1 cellular context compared by ENCODE assay signal in genomic region chr10:29426420-29426819, GRCh38.
TF ChIP-seq lines count a peak whose summit lies in the region.

No MANE protein-coding gene starts in this region.

TF ChIP-seq in HepG2, 621 proteins besides CTCF, POLR2A, EP300 and RAD21 (continued from another document):
- no peak for TF ChIP-seq ZNF280D (CRISPR knock-in tag; IDR thresholded peaks at IDR 0.05)
- TF ChIP-seq ZFYVE20 (CRISPR knock-in tag; IDR thresholded peaks at IDR 0.05; ENCODE audit: borderline replicate concordance, low read depth), result no peak
- TF ChIP-seq ZNF670 (CRISPR knock-in tag; IDR thresholded peaks at IDR 0.05; ENCODE audit: borderline replicate concordance), result no peak
- no peak for TF ChIP-seq ZNF75D (CRISPR knock-in tag; IDR thresholded peaks at IDR 0.05; ENCODE audit: borderline replicate concordance)
- no peak for TF ChIP-seq FOSL1 (CRISPR knock-in tag; IDR thresholded peaks at IDR 0.05; ENCODE audit: borderline replicate concordance)
- peak; percentile 33; the same call in 1 of the 2 replicates for TF ChIP-seq HMG20A (CRISPR knock-in tag; IDR thresholded peaks at IDR 0.05; ENCODE audit: borderline replicate concordance)
- TF ChIP-seq NR2F2 (IDR thresholded peaks at IDR 0.05; ENCODE audit: borderline replicate concordance, low read depth), result no peak
- TF ChIP-seq ZNF20 (CRISPR knock-in tag; IDR thresholded peaks at IDR 0.05), result no peak
- no peak for TF ChIP-seq ATRX (CRISPR knock-in tag; IDR thresholded peaks at IDR 0.05; ENCODE audit: borderline replicate concordance)
- no peak for TF ChIP-seq PHF20 (CRISPR knock-in tag; IDR thresholded peaks at IDR 0.05)
- TF ChIP-seq ZNF331 (CRISPR knock-in tag; IDR thresholded peaks at IDR 0.05), result no peak
- no peak for TF ChIP-seq SKIL (CRISPR knock-in tag; IDR thresholded peaks at IDR 0.05; ENCODE audit: borderline replicate concordance)
- no peak for TF ChIP-seq NAIF1 (CRISPR knock-in tag; IDR thresholded peaks at IDR 0.05; ENCODE audit: borderline replicate concordance)
- 0 out of 2 replicates have a peak, but pooled peaks have one; percentile 29 for TF ChIP-seq POGZ (CRISPR knock-in tag; IDR thresholded peaks at IDR 0.05)
- no peak for TF ChIP-seq XRCC5 (optimal IDR thresholded peaks at IDR 0.05; ENCODE audit: low read length)
- no peak for TF ChIP-seq CCDC6 (CRISPR knock-in tag; IDR thresholded peaks at IDR 0.05)
- peak; percentile 40 for TF ChIP-seq FOXA3 (CRISPR knock-in tag; IDR thresholded peaks at IDR 0.05)
- TF ChIP-seq KAT2B (IDR thresholded peaks at IDR 0.05; ENCODE audit: borderline replicate concordance, low read depth, low read length), result no peak
- no peak for TF ChIP-seq ZNF335 (CRISPR knock-in tag; IDR thresholded peaks at IDR 0.05)
- TF ChIP-seq ZNF432 (CRISPR knock-in tag; IDR thresholded peaks at IDR 0.05; ENCODE audit: borderline replicate concordance), result no peak
- no peak for TF ChIP-seq ZNF749 (CRISPR knock-in tag; IDR thresholded peaks at IDR 0.05; ENCODE audit: borderline replicate concordance)
- no peak for TF ChIP-seq ZXDC (CRISPR knock-in tag; IDR thresholded peaks at IDR 0.05)
- no peak for TF ChIP-seq ZNF784 (CRISPR knock-in tag; IDR thresholded peaks at IDR 0.05; ENCODE audit: borderline replicate concordance)
- no peak for TF ChIP-seq ATF2 (CRISPR knock-in tag; IDR thresholded peaks at IDR 0.05)
- TF ChIP-seq ZNF350 (CRISPR knock-in tag; IDR thresholded peaks at IDR 0.05; ENCODE audit: borderline replicate concordance, low read depth), result no peak
- TF ChIP-seq ZKSCAN8 (CRISPR knock-in tag; IDR thresholded peaks at IDR 0.05; ENCODE audit: borderline replicate concordance), result no peak
- no peak for TF ChIP-seq SAFB2 (CRISPR knock-in tag; IDR thresholded peaks at IDR 0.05; ENCODE audit: borderline replicate concordance, low read depth)
- peak; percentile 60; the same call in 1 of the 2 replicates for TF ChIP-seq SOX5 (CRISPR knock-in tag; IDR thresholded peaks at IDR 0.05; ENCODE audit: borderline replicate concordance)
- peak; percentile 57; the same call in 1 of the 2 replicates for TF ChIP-seq ZNF292 (CRISPR knock-in tag; IDR thresholded peaks at IDR 0.05; ENCODE audit: borderline replicate concordance, low read depth)
- peak; percentile 83 for TF ChIP-seq ZNF644 (CRISPR knock-in tag; IDR thresholded peaks at IDR 0.05; ENCODE audit: low read depth)
- no peak for TF ChIP-seq ZFP36 (IDR thresholded peaks at IDR 0.05; ENCODE audit: borderline replicate concordance, low read depth, low read length, partially characterized antibody)
- TF ChIP-seq HMGA1 (CRISPR knock-in tag; conservative IDR thresholded peaks at IDR 0.05), result no peak
- TF ChIP-seq KMT2A (CRISPR knock-in tag; IDR thresholded peaks at IDR 0.05), result no peak
- no peak for TF ChIP-seq HOMEZ (CRISPR knock-in tag; IDR thresholded peaks at IDR 0.05; ENCODE audit: low read depth)
- TF ChIP-seq HCFC1 (IDR thresholded peaks at IDR 0.05; ENCODE audit: low read depth, low read length), result no peak
- no peak for TF ChIP-seq AKAP8 (CRISPR knock-in tag; IDR thresholded peaks at IDR 0.05)
- no peak for TF ChIP-seq AGO2 (optimal IDR thresholded peaks at IDR 0.05; ENCODE audit: low read depth, low read length)
- peak; percentile 22; the same call in 1 of the 2 replicates for TF ChIP-seq DRAP1 (CRISPR knock-in tag; IDR thresholded peaks at IDR 0.05)
- no peak for TF ChIP-seq ZNF891 (CRISPR knock-in tag; IDR thresholded peaks at IDR 0.05)
- TF ChIP-seq REST (IDR thresholded peaks at IDR 0.05; ENCODE audit: borderline replicate concordance in 1 of 2, low read depth in 1 of 2, low read length in 2 of 2), result no peak
- TF ChIP-seq ZBED4 (CRISPR knock-in tag; IDR thresholded peaks at IDR 0.05; ENCODE audit: borderline replicate concordance), result 0 out of 2 replicates have a peak, but pooled peaks have one; percentile 36
- no peak for TF ChIP-seq DPF2 (CRISPR knock-in tag; IDR thresholded peaks at IDR 0.05; ENCODE audit: borderline replicate concordance, low read depth)
- TF ChIP-seq PAWR (CRISPR knock-in tag; IDR thresholded peaks at IDR 0.05; ENCODE audit: borderline replicate concordance), result no peak
- no peak for TF ChIP-seq MATR3 (CRISPR knock-in tag; IDR thresholded peaks at IDR 0.05)
- no peak for TF ChIP-seq HOXA5 (CRISPR knock-in tag; IDR thresholded peaks at IDR 0.05)
